Comparison of ENCODE assay signal across 2 cellular contexts in the genomic region with DNA sequence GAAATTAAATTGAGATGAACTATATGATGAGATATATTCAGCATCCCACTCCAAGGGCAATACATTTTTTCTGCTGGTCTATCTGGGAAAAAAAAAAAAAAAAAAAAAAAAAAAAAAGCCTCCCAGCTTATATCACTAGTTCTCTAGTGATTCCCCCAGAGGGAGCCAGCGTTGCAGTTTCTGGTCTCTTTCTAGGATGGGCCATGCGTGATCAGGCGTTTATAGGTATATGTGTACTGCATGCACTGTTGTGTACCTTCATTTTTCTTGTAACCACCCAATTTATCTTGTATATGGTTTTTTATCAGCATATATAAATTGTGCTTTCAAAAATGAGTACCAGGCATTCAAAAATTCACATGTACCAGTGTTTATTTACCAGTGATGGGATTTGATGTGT.
TF ChIP-seq lines count a peak whose summit lies in the region.

No MANE protein-coding gene starts in this region.

TF ChIP-seq in SK-N-SH, 30 proteins besides CTCF, POLR2A, EP300 and RAD21 (continued from another document):
- TF ChIP-seq, protein P1, sequence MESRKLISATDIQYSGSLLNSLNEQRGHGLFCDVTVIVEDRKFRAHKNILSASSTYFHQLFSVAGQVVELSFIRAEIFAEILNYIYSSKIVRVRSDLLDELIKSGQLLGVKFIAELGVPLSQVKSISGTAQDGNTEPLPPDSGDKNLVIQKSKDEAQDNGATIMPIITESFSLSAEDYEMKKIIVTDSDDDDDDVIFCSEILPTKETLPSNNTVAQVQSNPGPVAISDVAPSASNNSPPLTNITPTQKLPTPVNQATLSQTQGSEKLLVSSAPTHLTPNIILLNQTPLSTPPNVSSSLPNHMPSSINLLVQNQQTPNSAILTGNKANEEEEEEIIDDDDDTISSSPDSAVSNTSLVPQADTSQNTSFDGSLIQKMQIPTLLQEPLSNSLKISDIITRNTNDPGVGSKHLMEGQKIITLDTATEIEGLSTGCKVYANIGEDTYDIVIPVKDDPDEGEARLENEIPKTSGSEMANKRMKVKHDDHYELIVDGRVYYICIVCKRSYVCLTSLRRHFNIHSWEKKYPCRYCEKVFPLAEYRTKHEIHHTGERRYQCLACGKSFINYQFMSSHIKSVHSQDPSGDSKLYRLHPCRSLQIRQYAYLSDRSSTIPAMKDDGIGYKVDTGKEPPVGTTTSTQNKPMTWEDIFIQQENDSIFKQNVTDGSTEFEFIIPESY (IDR thresholded peaks at IDR 0.05; ENCODE audit: borderline replicate concordance, low read depth): no peak

TF ChIP-seq in liver, 16 proteins besides CTCF, POLR2A, EP300 and RAD21 (continued from another document):
- no peak for TF ChIP-seq TAF1 (conservative IDR thresholded peaks at IDR 0.05)
- no peak for TF ChIP-seq JUND (IDR thresholded peaks at IDR 0.05)
- no peak for TF ChIP-seq SP1 (IDR thresholded peaks at IDR 0.05)
- TF ChIP-seq, protein P2, sequence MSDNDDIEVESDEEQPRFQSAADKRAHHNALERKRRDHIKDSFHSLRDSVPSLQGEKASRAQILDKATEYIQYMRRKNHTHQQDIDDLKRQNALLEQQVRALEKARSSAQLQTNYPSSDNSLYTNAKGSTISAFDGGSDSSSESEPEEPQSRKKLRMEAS (IDR thresholded peaks at IDR 0.05): no peak
- no peak for TF ChIP-seq EGR1 (IDR thresholded peaks at IDR 0.05; ENCODE audit: low read depth in 2 of 2)
- TF ChIP-seq, protein P3, sequence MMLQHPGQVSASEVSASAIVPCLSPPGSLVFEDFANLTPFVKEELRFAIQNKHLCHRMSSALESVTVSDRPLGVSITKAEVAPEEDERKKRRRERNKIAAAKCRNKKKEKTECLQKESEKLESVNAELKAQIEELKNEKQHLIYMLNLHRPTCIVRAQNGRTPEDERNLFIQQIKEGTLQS (IDR thresholded peaks at IDR 0.05): no peak
